ENCODE assay signal across 11 cellular contexts in genomic region chr17:68260051-68260762, GRCh38. TPM values are rescaled to one million over a fixed set of nuclear protein-coding genes. Genes with fewer than 3 reads are reported as not detected.
A peak's percentile ranks its signal among the peaks of the same experiment; 100 is the strongest.
DNase-seq lines count a peak whose midpoint lies in the region; ATAC-seq and TF ChIP-seq lines count a peak whose summit lies in the region.
"Had no signal": no experiment of that assay in that cellular context is flagged by ENCODE, and none has a peak within 500 bp of the region (broad histone marks: within the 10 kb centered on the region; RNA-seq: fewer than 3 reads in every experiment).

No MANE protein-coding gene starts in this region.

- peak overlapping the region; percentile 73 for H3K4me3 Mint-ChIP-seq in T-helper 2 cell treated with Interferon-gamma antibody and Interleukin-4, amounts not matched to agents 5 μg/mL and 100 μg/mL, for 36 hours
- peak overlapping the region; percentile 51 for H3K4me3 Mint-ChIP-seq in activated naive CD8-positive, alpha-beta T cell treated with anti-CD3 and anti-CD28 coated beads, Interleukin-2, amount 10 ng/mL, durations not matched to agents 7 days and 5 days
- H3K4me3 Mint-ChIP-seq in nephron (peak overlapping the region in 2 of 3 experiments; percentile 21 to 56), progenitor cell of endocrine pancreas (ENCODE audit: low read depth) (no peak overlapping the region)

- H3K36me3 ChIP-seq in KOPT-K1 (ENCODE audit: insufficient read depth, low read length): peaks cover 15% of the 10 kb centered on the region

- H3K9me3 Mint-ChIP-seq in T-helper 2 cell treated with Interferon-gamma antibody and Interleukin-4, amounts not matched to agents 5 μg/mL and 100 μg/mL, for 36 hours: no peaks in the 10 kb centered on the region
- no peaks in the 10 kb centered on the region for H3K9me3 Mint-ChIP-seq in activated naive CD8-positive, alpha-beta T cell treated with anti-CD3 and anti-CD28 coated beads, Interleukin-2, amount 10 ng/mL, durations not matched to agents 7 days and 5 days
- H3K9me3 Mint-ChIP-seq in nephron (no peaks in the 10 kb centered on the region), progenitor cell of endocrine pancreas (ENCODE audit: low read depth) (no peaks in the 10 kb centered on the region)

- TF ChIP-seq CTCF in nephron (IDR thresholded peaks at IDR 0.05; ENCODE audit: unreplicated experiment in 3 of 3) (no peak), progenitor cell of endocrine pancreas (IDR thresholded peaks at IDR 0.05; ENCODE audit: unreplicated experiment) (no peak)

- peak overlapping the region; percentile 74 for H3K27ac ChIP-seq in KOPT-K1 (ENCODE audit: low read depth, low read length, poor library complexity, severe bottlenecking)

- intact Hi-C loops in posterior vena cava (cut with DNase I): loop anchor here in 1 of 2 donors (5.0 to 10.0 kb wide), 2 partner anchors 142 to 175 kb away; no protein-coding TSS in a partner anchor

- H3K27ac Mint-ChIP-seq in T-helper 2 cell treated with Interferon-gamma antibody and Interleukin-4, amounts not matched to agents 5 μg/mL and 100 μg/mL, for 36 hours: peak overlapping the region; percentile 79
- peak overlapping the region; percentile 85 for H3K27ac Mint-ChIP-seq in activated naive CD8-positive, alpha-beta T cell treated with anti-CD3 and anti-CD28 coated beads, Interleukin-2, amount 10 ng/mL, durations not matched to agents 7 days and 5 days
- peak overlapping the region; percentile 59 to 84 (median 62) for H3K27ac Mint-ChIP-seq in nephron
- H3K27ac Mint-ChIP-seq in progenitor cell of endocrine pancreas: no peak overlapping the region

- H3K4me1 Mint-ChIP-seq in T-helper 2 cell treated with Interferon-gamma antibody and Interleukin-4, amounts not matched to agents 5 μg/mL and 100 μg/mL, for 36 hours (ENCODE audit: low read depth): peaks cover 65% of the 10 kb centered on the region
- peaks cover 58% of the 10 kb centered on the region for H3K4me1 Mint-ChIP-seq in activated naive CD8-positive, alpha-beta T cell treated with anti-CD3 and anti-CD28 coated beads, Interleukin-2, amount 10 ng/mL, durations not matched to agents 7 days and 5 days
- H3K4me1 Mint-ChIP-seq in nephron (peaks cover 40% of the 10 kb centered on the region), progenitor cell of endocrine pancreas (ENCODE audit: low read depth) (peaks cover 1% of the 10 kb centered on the region)

- POLR2A ChIA-PET in activated naive CD8-positive, alpha-beta T cell treated with anti-CD3 and anti-CD28 coated beads, Interleukin-2, amount 10 ng/mL, durations not matched to agents 7 days and 5 days (lab: Charles Lee): interaction anchor here (1.0 to 1.1 kb wide), 2 partner anchors 32 to 202 kb away, joined by 3 to 4 read pairs; no protein-coding TSS in a partner anchor

- no peaks in the 10 kb centered on the region for H3K9me3 ChIP-seq in KOPT-K1 (ENCODE audit: insufficient read depth, low read length, poor library complexity, severe bottlenecking)
- H3K9me3 ChIP-seq: lower lobe of right lung had no signal

- H3K36me3 Mint-ChIP-seq in T-helper 2 cell treated with Interferon-gamma antibody and Interleukin-4, amounts not matched to agents 5 μg/mL and 100 μg/mL, for 36 hours (ENCODE audit: low read depth): peaks cover 28% of the 10 kb centered on the region
- peaks cover 20% of the 10 kb centered on the region for H3K36me3 Mint-ChIP-seq in activated naive CD8-positive, alpha-beta T cell treated with anti-CD3 and anti-CD28 coated beads, Interleukin-2, amount 10 ng/mL, durations not matched to agents 7 days and 5 days
- H3K36me3 Mint-ChIP-seq in nephron (ENCODE audit: low read depth) (peaks cover 19% of the 10 kb centered on the region), progenitor cell of endocrine pancreas (ENCODE audit: insufficient read depth) (peaks cover 7% of the 10 kb centered on the region)

- DNase-seq in T-helper 2 cell treated with Interferon-gamma antibody and Interleukin-4, amounts not matched to agents 5 μg/mL and 100 μg/mL, for 36 hours (ENCODE audit: low spot score): no peak
- no peak for DNase-seq in T-helper 2 cell
- no peak for DNase-seq in activated naive CD8-positive, alpha-beta T cell treated with anti-CD3 and anti-CD28 coated beads, Interleukin-2, amount 10 ng/mL, durations not matched to agents 7 days and 5 days
- no peak for DNase-seq in posterior vena cava (ENCODE audit: low spot score)
- no peak for DNase-seq in progenitor cell of endocrine pancreas (ENCODE audit: low spot score, unreplicated experiment)
- no peak for DNase-seq in globus pallidus (ENCODE audit: low spot score)
- DNase-seq: activated CD8-positive, alpha-beta memory T cell treated with anti-CD3 and anti-CD28 coated beads, Interleukin-2, amount 50 U/mL, for 48 hours; lower lobe of right lung; NCI-H1930 had no signal

- H3K27me3 Mint-ChIP-seq in T-helper 2 cell treated with Interferon-gamma antibody and Interleukin-4, amounts not matched to agents 5 μg/mL and 100 μg/mL, for 36 hours (ENCODE audit: low read depth): no peaks in the 10 kb centered on the region
- no peaks in the 10 kb centered on the region for H3K27me3 Mint-ChIP-seq in activated naive CD8-positive, alpha-beta T cell treated with anti-CD3 and anti-CD28 coated beads, Interleukin-2, amount 10 ng/mL, durations not matched to agents 7 days and 5 days
- H3K27me3 Mint-ChIP-seq in nephron (ENCODE audit: low read depth) (no peaks in the 10 kb centered on the region), progenitor cell of endocrine pancreas (peaks cover 18% of the 10 kb centered on the region)

- ATAC-seq in activated naive CD8-positive, alpha-beta T cell treated with anti-CD3 and anti-CD28 coated beads, Interleukin-2, amount 10 ng/mL, durations not matched to agents 7 days and 5 days (ENCODE audit: low read depth): no peak
- ATAC-seq: lower lobe of right lung had no signal

RNA-seq across cellular contexts. Expression of gene AMZ2, which starts 12.4 kb away (rescaled TPM):
- 10 to 100 TPM; 84.2 to 84.5 TPM for total RNA-seq in activated naive CD8-positive, alpha-beta T cell treated with anti-CD3 and anti-CD28 coated beads, Interleukin-2, amount 10 ng/mL, durations not matched to agents 7 days and 5 days
- total RNA-seq in posterior vena cava (10 to 100 TPM; 43.4 to 58.9 TPM), progenitor cell of endocrine pancreas (58.3 and 61.4 TPM in 2 replicates)

RNA-seq across cellular contexts. Expression of gene SLC16A6, which starts 30.7 kb away (rescaled TPM):
- 1 to 10 TPM; 5.8 to 6.5 TPM for total RNA-seq in activated naive CD8-positive, alpha-beta T cell treated with anti-CD3 and anti-CD28 coated beads, Interleukin-2, amount 10 ng/mL, durations not matched to agents 7 days and 5 days
- total RNA-seq in posterior vena cava: 1 to 10 TPM; 1.7 to 1.9 TPM
- total RNA-seq in progenitor cell of endocrine pancreas: 0.12 and 0.24 TPM in 2 replicates

RNA-seq across cellular contexts. Expression of gene ARSG, which starts 31.1 kb away (rescaled TPM):
- 10 to 100 TPM; 10.4 to 10.9 TPM for total RNA-seq in activated naive CD8-positive, alpha-beta T cell treated with anti-CD3 and anti-CD28 coated beads, Interleukin-2, amount 10 ng/mL, durations not matched to agents 7 days and 5 days
- total RNA-seq in posterior vena cava: 1 to 10 TPM; 5.7 to 7.5 TPM
- total RNA-seq in progenitor cell of endocrine pancreas: 2.6 and 4.9 TPM in 2 replicates
